9 cellular contexts compared by ENCODE assay signal in genomic region chr9:14203366-14204056, GRCh38.
DNase-seq lines count a peak whose midpoint lies in the region; ATAC-seq and TF ChIP-seq lines count a peak whose summit lies in the region.
"Had no signal": no experiment of that assay in that cellular context is flagged by ENCODE, and none has a peak within 500 bp of the region (broad histone marks: within the 10 kb centered on the region; RNA-seq: fewer than 3 reads in every experiment).

No MANE protein-coding gene starts in this region.

- BruUV-seq in IMR-90 (replicated peaks; lab: Mats Ljungman, UMichigan), result no TSS peak

- H3K36me3 ChIP-seq in IMR-90 (ENCODE audit: control insufficient read depth, insufficient read depth, low read length) (no peaks in the 10 kb centered on the region), skeletal muscle tissue (ENCODE audit: control insufficient read depth in 3 of 3, insufficient read depth in 3 of 3, low read length in 3 of 3) (no peaks in the 10 kb centered on the region)

- dilution Hi-C loops in IMR-90 (cut with HindIII; ENCODE audit: low sequenced_read_pairs, unreplicated experiment), result no loop called here

- H3K56ac ChIP-seq in IMR-90 (ENCODE audit: extremely low read depth, insufficient read depth, low read length), result no peak overlapping the region

- H3K18ac ChIP-seq in IMR-90 (ENCODE audit: low read depth, low read length), result no peak overlapping the region

- H3K9me3 ChIP-seq in IMR-90 (ENCODE audit: control insufficient read depth, insufficient read depth, low read length), result no peaks in the 10 kb centered on the region
- H3K9me3 ChIP-seq in skeletal muscle tissue (ENCODE audit: control insufficient read depth in 3 of 3, low read length in 3 of 3), result no peaks in the 10 kb centered on the region

- intact Hi-C loops in IMR-90 (cut with micrococcal nuclease), result no loop called here

- no peak overlapping the region for H2BK15ac ChIP-seq in IMR-90 (ENCODE audit: low read depth, low read length)

- H2BK5ac ChIP-seq in IMR-90 (ENCODE audit: low read depth, low read length, poor library complexity, severe bottlenecking), result no peak overlapping the region

- 0 out of 2 replicates have a peak, but pooled peaks cover 6% of the 10 kb centered on the region for H3K9me1 ChIP-seq in IMR-90 (ENCODE audit: insufficient read depth, low read length)

- WGBS in IMR-90 (ENCODE audit: extremely low coverage in 2 of 2, insufficient read length in 1 of 2), 2 experiments, result no CpG with 5 or more reads among the region's 12 CpGs

- H2AK5ac ChIP-seq in IMR-90 (ENCODE audit: low read depth, low read length), result no peak overlapping the region

- no peak overlapping the region for H3K4me3 ChIP-seq in IMR-90 (ENCODE audit: insufficient read depth, low read depth, low read length)
- H3K4me3 ChIP-seq in skeletal muscle tissue (ENCODE audit: low read length in 3 of 3), result peak overlapping the region in 2 of 3 donors; percentile 23 to 45

- DNase-seq in IMR-90 (no peak), cerebellar cortex (ENCODE audit: low spot score) (peak; percentile 84), NCI-H345 treated with DMSO at 0.1 percent for 48 hours (lab: John Stamatoyannopoulos, UW; ENCODE audit: unreplicated experiment) (no peak)
- no peak for DNase-seq in activated T-cell treated with anti-CD3 and anti-CD28 coated beads, Interleukin-2, amount 50 U/mL, for 48 hours
- DNase-seq: stimulated activated CD4-positive, alpha-beta T cell treated with anti-CD3 and anti-CD28 coated beads, Interleukin-2, amount 100 ng/mL, for 48 hours had no signal

- H3K27me3 ChIP-seq in IMR-90 (ENCODE audit: control insufficient read depth, insufficient read depth, low read length) (no peaks in the 10 kb centered on the region), layer of hippocampus (ENCODE audit: control insufficient read depth, insufficient read depth, low read length) (no peaks in the 10 kb centered on the region), skeletal muscle tissue (ENCODE audit: control insufficient read depth in 3 of 3, insufficient read depth in 3 of 3, low read length in 3 of 3) (no peaks in the 10 kb centered on the region)

- H3K4me1 ChIP-seq in IMR-90 (ENCODE audit: control insufficient read depth, insufficient read depth, low read length), result no peaks in the 10 kb centered on the region
- peaks cover 31 to 41% (median 39%) of the 10 kb centered on the region in 3 donors for H3K4me1 ChIP-seq in skeletal muscle tissue (ENCODE audit: control insufficient read depth in 3 of 3, insufficient read depth in 3 of 3, low read length in 3 of 3)

- H2BK120ac ChIP-seq in IMR-90 (ENCODE audit: low read depth, low read length), result no peak overlapping the region

- no peak overlapping the region for H3K4me2 ChIP-seq in IMR-90 (ENCODE audit: low read depth, low read length)

- no peak overlapping the region for H4K91ac ChIP-seq in IMR-90 (ENCODE audit: insufficient read depth, low read depth, low read length)

- POLR2A ChIA-PET in IMR-90 (lab: Charles Lee; ENCODE audit: unreplicated experiment), result no interaction called here

- H2BK20ac ChIP-seq in IMR-90 (ENCODE audit: low read depth, low read length), result no peak overlapping the region

- H3K79me1 ChIP-seq in IMR-90 (ENCODE audit: low read depth in 1 of 2, low read length in 2 of 2), result no peaks in the 10 kb centered on the region

- in situ Hi-C loops in IMR-90 (cut with MboI; ENCODE audit: low sequenced_read_pairs), result no loop called here

- H4K8ac ChIP-seq in IMR-90 (ENCODE audit: low read depth in 2 of 2, low read length in 2 of 2), result 0 out of 4 replicates have a peak overlapping the region, but pooled peaks have one; percentile 30 to 65

- ATAC-seq in IMR-90 (ENCODE audit: low read depth) (0 out of 2 replicates have a peak, but pooled peaks have one; percentile 36), HG03457 (IDR thresholded peaks at IDR 0.05; ENCODE audit: unreplicated experiment) (no peak), HG02588 (IDR thresholded peaks at IDR 0.05; ENCODE audit: unreplicated experiment) (no peak)

- peak overlapping the region; percentile 85 for H2AFZ ChIP-seq in IMR-90 (replicated peaks; ENCODE audit: low read length, poor library complexity)

- CTCF ChIA-PET in IMR-90 (lab: Yijun Ruan, JAX), result interaction anchor here (0.7 kb wide), 1 partner anchor 221 kb away, joined by 3 read pairs; no protein-coding TSS in a partner anchor

- H4K5ac ChIP-seq in IMR-90 (ENCODE audit: low read depth, low read length), result no peak overlapping the region

- TF ChIP-seq CTCF in IMR-90 (conservative IDR thresholded peaks at IDR 0.05; ENCODE audit: low read depth, low read length), result no peak

- TF ChIP-seq RAD21 in IMR-90 (IDR thresholded peaks at IDR 0.05; ENCODE audit: low read length), result no peak

- no peak overlapping the region for H3K14ac ChIP-seq in IMR-90 (replicated peaks; ENCODE audit: low read depth, low read length)

- H3K4ac ChIP-seq in IMR-90 (ENCODE audit: low read depth, low read length), result no peak overlapping the region

- no peak overlapping the region for H3K23ac ChIP-seq in IMR-90 (ENCODE audit: low read depth, low read length)

- no peaks in the 10 kb centered on the region for H4K20me1 ChIP-seq in IMR-90 (ENCODE audit: insufficient read depth, low read length)

- H2AK9ac ChIP-seq in IMR-90 (replicated peaks; ENCODE audit: low read depth, low read length, poor library complexity), result no peak overlapping the region

- no peak overlapping the region for H3K27ac ChIP-seq in IMR-90 (ENCODE audit: insufficient read depth, low read length)
- H3K27ac ChIP-seq in layer of hippocampus (ENCODE audit: low read depth, low read length), result peak overlapping the region; percentile 54
- H3K27ac ChIP-seq in skeletal muscle tissue (ENCODE audit: low read depth, low read length), result peak overlapping the region; percentile 76

- TF ChIP-seq POLR2A in IMR-90 (IDR thresholded peaks at IDR 0.05; ENCODE audit: low read depth, low read length), result no peak

- H3K9ac ChIP-seq in IMR-90 (ENCODE audit: low read depth, low read length) (no peak overlapping the region), skeletal muscle tissue (ENCODE audit: low read depth in 1 of 3, low read length in 3 of 3) (peak overlapping the region in 2 of 3 donors; percentile 20 to 61)

TF ChIP-seq in IMR-90, 13 proteins besides CTCF, POLR2A, EP300 and RAD21:
- TF ChIP-seq MAFK (IDR thresholded peaks at IDR 0.05; ENCODE audit: low read depth, low read length) (peak; percentile 89), RFX5 (IDR thresholded peaks at IDR 0.05; ENCODE audit: low read depth, low read length) (no peak)
